8 cellular contexts compared by ENCODE assay signal in the genomic region with DNA sequence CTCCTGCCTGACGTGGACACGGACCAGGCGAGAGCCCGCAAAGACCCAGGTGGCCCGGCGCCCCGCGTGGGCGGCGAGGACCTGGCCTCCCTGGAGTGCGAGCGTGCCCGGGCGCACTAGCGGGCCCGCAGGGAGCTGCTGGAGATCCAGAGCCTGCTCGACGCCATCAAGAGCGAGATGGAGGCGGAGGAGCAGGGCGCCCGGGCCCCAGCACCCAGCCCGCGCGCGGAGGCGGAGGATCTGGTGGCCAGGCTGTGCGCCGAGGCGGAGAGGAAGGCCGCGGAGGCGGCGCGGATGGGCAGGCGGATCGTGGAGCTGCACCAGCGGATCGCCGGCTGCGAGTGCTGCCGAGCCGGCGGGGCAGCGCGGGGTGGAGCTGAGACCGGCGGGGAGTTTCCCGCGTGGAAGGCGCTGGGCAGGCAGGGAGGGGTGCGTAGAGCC.
A peak's percentile ranks its signal among the peaks of the same experiment; 100 is the strongest.
DNase-seq lines count a peak whose midpoint lies in the region.

No MANE protein-coding gene starts in this region.

- no peaks in the 10 kb centered on the region for H3K4me1 ChIP-seq in HAP-1

- no peaks in the 10 kb centered on the region; the same call in 1 of the 2 replicates for H3K27me3 ChIP-seq in HAP-1 (ENCODE audit: low read depth)

- DNase-seq in T-helper 1 cell (peak; percentile 15 to 51 (median 44)), astrocyte of the hippocampus (ENCODE audit: low read depth, low spot score) (peak; percentile 67), iris pigment epithelial cell (ENCODE audit: low read depth) (peak; percentile 57), HAP-1 (ENCODE audit: low spot score in 2 of 2) (no peak), LoVo (ENCODE audit: low spot score) (no peak), HK-2 (ENCODE audit: unreplicated experiment) (no peak), COLO668 (lab: John Stamatoyannopoulos, UW; ENCODE audit: unreplicated experiment) (no peak)
- peak; percentile 61 for DNase-seq in stimulated activated CD4-positive, alpha-beta T cell treated with anti-CD3 and anti-CD28 coated beads, Interleukin-4, amount 100 ng/mL, for 1 hour

- peaks cover 5% of the 10 kb centered on the region; the same call in 1 of the 2 replicates for H3K9me3 ChIP-seq in HAP-1

- in situ Hi-C loops in HAP-1 (cut with MboI; ENCODE audit: low sequenced_read_pairs): no loop called here

- H3K4me3 ChIP-seq in HAP-1: no peak overlapping the region

- no peaks in the 10 kb centered on the region for H3K36me3 ChIP-seq in HAP-1 (replicated peaks)

Comparison
In these comparisons a context has a peak if more than half of its experiments do, and no peak if none do; other contexts are left out.
1. DNase-seq: peak in T-helper 1 cell (5 of 5), astrocyte of the hippocampus (single experiment), iris pigment epithelial cell (single experiment) and stimulated activated CD4-positive, alpha-beta T cell treated with anti-CD3 and anti-CD28 coated beads, Interleukin-4, amount 100 ng/mL, for 1 hour (single experiment); none in HAP-1 (0 of 2), LoVo (single experiment), HK-2 (single experiment) and COLO668 (single experiment).